ENCODE assay signal across 17 cellular contexts in genomic region chr17:69828087-69828486, GRCh38.
DNase-seq lines count a peak whose midpoint lies in the region; ATAC-seq and TF ChIP-seq lines count a peak whose summit lies in the region.
"Had no signal": no experiment of that assay in that cellular context is flagged by ENCODE, and none has a peak within 500 bp of the region (broad histone marks: within the 10 kb centered on the region; RNA-seq: fewer than 3 reads in every experiment).

No MANE protein-coding gene starts in this region.

- TF ChIP-seq CTCF in chondrocyte (IDR thresholded peaks at IDR 0.05): no peak

- H3K27me3 Mint-ChIP-seq in chondrocyte (ENCODE audit: low read depth) (no peaks in the 10 kb centered on the region), T-helper 17 cell (no peaks in the 10 kb centered on the region)
- no peaks in the 10 kb centered on the region for H3K27me3 Mint-ChIP-seq in activated CD4-positive, alpha-beta memory T cell treated with anti-CD3 and anti-CD28 coated beads, Interleukin-2, amount 10 ng/mL, durations not matched to agents 7 days and 5 days
- H3K27me3 Mint-ChIP-seq: activated CD8-positive, alpha-beta T cell treated with anti-CD3 and anti-CD28 coated beads for 36 hours had no signal

- H3K36me3 Mint-ChIP-seq in chondrocyte (ENCODE audit: low read depth) (no peaks in the 10 kb centered on the region), T-helper 17 cell (ENCODE audit: low read depth) (no peaks in the 10 kb centered on the region)
- H3K36me3 Mint-ChIP-seq in activated CD4-positive, alpha-beta memory T cell treated with anti-CD3 and anti-CD28 coated beads, Interleukin-2, amount 10 ng/mL, durations not matched to agents 7 days and 5 days (ENCODE audit: low read depth): no peaks in the 10 kb centered on the region
- H3K36me3 Mint-ChIP-seq: neural progenitor cell had no signal

- H3K27ac Mint-ChIP-seq in chondrocyte (ENCODE audit: unreplicated experiment) (peak overlapping the region; percentile 47), T-helper 17 cell (no peak overlapping the region)
- no peak overlapping the region for H3K27ac Mint-ChIP-seq in activated CD4-positive, alpha-beta memory T cell treated with anti-CD3 and anti-CD28 coated beads, Interleukin-2, amount 10 ng/mL, durations not matched to agents 7 days and 5 days
- H3K27ac Mint-ChIP-seq: activated CD8-positive, alpha-beta T cell treated with anti-CD3 and anti-CD28 coated beads for 36 hours; neural progenitor cell had no signal

- no peaks in the 10 kb centered on the region for H3K9me3 ChIP-seq in T-helper 17 cell (ENCODE audit: control insufficient read depth, low read length, poor library complexity, severe bottlenecking)

- POLR2A ChIA-PET in activated CD4-positive, alpha-beta memory T cell treated with anti-CD3 and anti-CD28 coated beads, Interleukin-2, amount 10 ng/mL, durations not matched to agents 7 days and 5 days (lab: Charles Lee): no interaction called here

- peaks cover 15% of the 10 kb centered on the region for H3K4me1 Mint-ChIP-seq in chondrocyte (ENCODE audit: low read depth)
- no peaks in the 10 kb centered on the region for H3K4me1 Mint-ChIP-seq in T-helper 17 cell
- no peaks in the 10 kb centered on the region for H3K4me1 Mint-ChIP-seq in activated CD4-positive, alpha-beta memory T cell treated with anti-CD3 and anti-CD28 coated beads, Interleukin-2, amount 10 ng/mL, durations not matched to agents 7 days and 5 days
- H3K4me1 Mint-ChIP-seq: neural progenitor cell had no signal

- peak; percentile 66 for DNase-seq in AG08395 (ENCODE audit: low spot score)
- DNase-seq in HK-2 (ENCODE audit: unreplicated experiment): peak; percentile 9
- DNase-seq in chondrocyte (ENCODE audit: low spot score): no peak
- DNase-seq in hepatic stellate cell (ENCODE audit: low spot score): peak; percentile 61
- DNase-seq in effector CD4-positive, alpha-beta T cell: no peak
- DNase-seq in T-helper 17 cell: no peak
- DNase-seq in activated CD4-positive, alpha-beta memory T cell treated with anti-CD3 and anti-CD28 coated beads, Interleukin-2, amount 10 ng/mL, durations not matched to agents 7 days and 5 days: no peak
- no peak for DNase-seq in NCI-H446 (lab: John Stamatoyannopoulos, UW)
- DNase-seq: activated CD8-positive, alpha-beta T cell treated with anti-CD3 and anti-CD28 coated beads for 36 hours; activated gamma-delta T cell; cerebellar nuclear complex; DND-41; left lung; MM.1S; T1000 had no signal

- CTCF ChIA-PET in activated CD4-positive, alpha-beta memory T cell treated with anti-CD3 and anti-CD28 coated beads, Interleukin-2, amount 10 ng/mL, durations not matched to agents 7 days and 5 days (lab: Charles Lee): no interaction called here

- no peaks in the 10 kb centered on the region for H3K9me3 Mint-ChIP-seq in chondrocyte (ENCODE audit: low read depth)
- peaks cover 8% of the 10 kb centered on the region for H3K9me3 Mint-ChIP-seq in activated CD4-positive, alpha-beta memory T cell treated with anti-CD3 and anti-CD28 coated beads, Interleukin-2, amount 10 ng/mL, durations not matched to agents 7 days and 5 days
- H3K9me3 Mint-ChIP-seq: neural progenitor cell had no signal

- ATAC-seq in T-helper 17 cell: no peak
- ATAC-seq: activated CD8-positive, alpha-beta T cell treated with anti-CD3 and anti-CD28 coated beads for 36 hours; left lung; Panc1 had no signal

- H3K4me3 Mint-ChIP-seq in chondrocyte (ENCODE audit: unreplicated experiment) (no peak overlapping the region), T-helper 17 cell (no peak overlapping the region)
- H3K4me3 Mint-ChIP-seq in activated CD4-positive, alpha-beta memory T cell treated with anti-CD3 and anti-CD28 coated beads, Interleukin-2, amount 10 ng/mL, durations not matched to agents 7 days and 5 days: no peak overlapping the region
- H3K4me3 Mint-ChIP-seq: activated CD8-positive, alpha-beta T cell treated with anti-CD3 and anti-CD28 coated beads for 36 hours; neural progenitor cell had no signal

Comparison
In these comparisons a context has a peak if more than half of its experiments do, and no peak if none do; other contexts are left out.
1. DNase-seq: peak in AG08395 (single experiment), HK-2 (single experiment) and hepatic stellate cell (single experiment); none in chondrocyte (single experiment), effector CD4-positive, alpha-beta T cell (single experiment), T-helper 17 cell (0 of 3), activated CD4-positive, alpha-beta memory T cell treated with anti-CD3 and anti-CD28 coated beads, Interleukin-2, amount 10 ng/mL, durations not matched to agents 7 days and 5 days (single experiment) and NCI-H446 (0 of 2).